ENCODE assay signal across 31 cellular contexts in genomic region chr15:29222129-29222853, GRCh38.
"Had no signal": no experiment of that assay in that cellular context is flagged by ENCODE, and none has a peak within 500 bp of the region (broad histone marks: within the 10 kb centered on the region; RNA-seq: fewer than 3 reads in every experiment).

No MANE protein-coding gene starts in this region.

- H3K27ac ChIP-seq: brain microvascular endothelial cell, epithelial cell of prostate, esophagus squamous epithelium, gastroesophageal sphincter, heart right ventricle had no signal

- H3K27ac Mint-ChIP-seq: activated CD4-positive, alpha-beta memory T cell treated with anti-CD3 and anti-CD28 coated beads, Interleukin-2, amount 10 ng/mL, durations not matched to agents 7 days and 5 days; activated CD4-positive, alpha-beta T cell treated with anti-CD3 and anti-CD28 coated beads, Interleukin-2, amount 10 ng/mL, durations not matched to agents 7 days and 5 days; activated naive CD8-positive, alpha-beta T cell; activated T-cell treated with anti-CD3 and anti-CD28 coated beads, Interleukin-2, amount 50 U/mL, for 24 hours; activated T-cell treated with anti-CD3 and anti-CD28 coated beads, Interleukin-2, amount 50 U/mL, for 72 hours; T-cell; T-helper 1 cell treated with Interleukin-12 subunit alpha and Interleukin-12 subunit beta and Interleukin-4 antibody, amounts not matched to agents 30 μg/mL and 1 μg/mL, for 36 hours had no signal

- H3K9me3 ChIP-seq: esophagus squamous epithelium, gastroesophageal sphincter, heart right ventricle had no signal

- H3K36me3 Mint-ChIP-seq: activated naive CD8-positive, alpha-beta T cell; T-cell had no signal

- DNase-seq: activated CD4-positive, alpha-beta memory T cell treated with anti-CD3 and anti-CD28 coated beads, Interleukin-2, amount 10 ng/mL, durations not matched to agents 7 days and 5 days; activated CD4-positive, alpha-beta T cell treated with anti-CD3 and anti-CD28 coated beads for 1 hour; activated CD4-positive, alpha-beta T cell treated with anti-CD3 and anti-CD28 coated beads for 4 hours; activated CD4-positive, alpha-beta T cell treated with anti-CD3 and anti-CD28 coated beads, Interleukin-2, amount 10 ng/mL, durations not matched to agents 7 days and 5 days; activated CD4-positive, alpha-beta T cell treated with anti-CD3 and anti-CD28 coated beads, Interleukin-2, amount 50 U/mL, for 4 hours; activated CD8-positive, alpha-beta memory T cell treated with anti-CD3 and anti-CD28 coated beads, Interleukin-2, amount 50 U/mL, for 48 hours; activated gamma-delta T cell treated with Interleukin-2 at 50 U/mL for 16 hours; activated naive CD4-positive, alpha-beta T cell treated with anti-CD3 and anti-CD28 coated beads, Interleukin-2, amount 50 U/mL, for 16 hours; activated naive CD4-positive, alpha-beta T cell treated with Interleukin-2 at 50 U/mL for 16 hours; activated T-cell treated with anti-CD3 and anti-CD28 coated beads for 4 hours; activated T-cell treated with anti-CD3 and anti-CD28 coated beads, Interleukin-2, amount 50 U/mL, for 24 hours; activated T-cell treated with anti-CD3 and anti-CD28 coated beads, Interleukin-2, amount 50 U/mL, for 72 hours; amniotic stem cell; anterior cingulate cortex; brain microvascular endothelial cell; caudate nucleus; cortex of kidney; effector CD8-positive, alpha-beta T cell; esophagus squamous epithelium; foreskin melanocyte; heart right ventricle; T-cell had no signal

- H3K36me3 ChIP-seq: brain microvascular endothelial cell, esophagus squamous epithelium, gastroesophageal sphincter, heart right ventricle had no signal

- ATAC-seq: activated T-cell treated with anti-CD3 and anti-CD28 coated beads, Interleukin-2, amount 50 U/mL, for 72 hours; gastroesophageal sphincter; heart right ventricle; T-cell had no signal

- H3K4me3 ChIP-seq: esophagus squamous epithelium, gastroesophageal sphincter, heart right ventricle had no signal

- H3K4me1 ChIP-seq: esophagus squamous epithelium, gastroesophageal sphincter, heart right ventricle had no signal

- H3K27me3 ChIP-seq: brain microvascular endothelial cell had no signal

- FAIRE-seq: astrocyte, bronchial epithelial cell, colon, endometrium, endothelial cell of umbilical vein had no signal

- H3K9me3 Mint-ChIP-seq: activated CD4-positive, alpha-beta memory T cell treated with anti-CD3 and anti-CD28 coated beads, Interleukin-2, amount 10 ng/mL, durations not matched to agents 7 days and 5 days; activated CD4-positive, alpha-beta T cell treated with anti-CD3 and anti-CD28 coated beads, Interleukin-2, amount 10 ng/mL, durations not matched to agents 7 days and 5 days; activated T-cell treated with anti-CD3 and anti-CD28 coated beads, Interleukin-2, amount 50 U/mL, for 24 hours; activated T-cell treated with anti-CD3 and anti-CD28 coated beads, Interleukin-2, amount 50 U/mL, for 72 hours; T-cell; T-helper 1 cell treated with Interleukin-12 subunit alpha and Interleukin-12 subunit beta and Interleukin-4 antibody, amounts not matched to agents 30 μg/mL and 1 μg/mL, for 36 hours had no signal

- H3K4me1 Mint-ChIP-seq: activated CD4-positive, alpha-beta memory T cell treated with anti-CD3 and anti-CD28 coated beads, Interleukin-2, amount 10 ng/mL, durations not matched to agents 7 days and 5 days; activated CD4-positive, alpha-beta T cell treated with anti-CD3 and anti-CD28 coated beads, Interleukin-2, amount 10 ng/mL, durations not matched to agents 7 days and 5 days; T-cell had no signal

- H3K4me3 Mint-ChIP-seq: activated CD4-positive, alpha-beta memory T cell treated with anti-CD3 and anti-CD28 coated beads, Interleukin-2, amount 10 ng/mL, durations not matched to agents 7 days and 5 days; activated CD4-positive, alpha-beta T cell treated with anti-CD3 and anti-CD28 coated beads, Interleukin-2, amount 10 ng/mL, durations not matched to agents 7 days and 5 days; activated naive CD8-positive, alpha-beta T cell; activated T-cell treated with anti-CD3 and anti-CD28 coated beads, Interleukin-2, amount 50 U/mL, for 24 hours; activated T-cell treated with anti-CD3 and anti-CD28 coated beads, Interleukin-2, amount 50 U/mL, for 72 hours; T-cell; T-helper 1 cell treated with Interleukin-12 subunit alpha and Interleukin-12 subunit beta and Interleukin-4 antibody, amounts not matched to agents 30 μg/mL and 1 μg/mL, for 36 hours had no signal
